In the genomic region with DNA sequence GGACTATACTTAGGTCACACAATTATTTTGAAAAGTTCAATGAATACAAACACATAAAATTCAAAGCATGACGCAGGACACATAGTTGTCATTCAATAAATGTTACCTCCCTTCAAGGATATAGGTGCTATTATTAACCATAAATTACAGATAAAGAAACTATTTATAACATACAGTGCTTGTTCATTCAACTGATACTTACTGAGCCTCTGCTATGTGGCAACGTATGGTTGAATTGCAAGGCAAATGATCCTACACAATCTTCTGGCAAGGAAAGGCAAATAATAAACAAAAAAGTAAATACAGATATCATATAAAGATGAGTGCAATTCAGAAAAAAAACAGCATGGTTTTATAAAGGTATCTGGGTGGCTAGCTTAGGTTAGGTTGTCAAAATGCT, we compare ENCODE assay signal across 8 cellular contexts.
"Had no signal": no experiment of that assay in that cellular context is flagged by ENCODE, and none has a peak within 500 bp of the region (broad histone marks: within the 10 kb centered on the region; RNA-seq: fewer than 3 reads in every experiment).

No MANE protein-coding gene starts in this region.

- H3K27ac ChIP-seq: HL-60, KMS-11 had no signal

- DNase-seq: KBM-7, KG1 had no signal

- H3K36me3 Mint-ChIP-seq: IgD-negative memory B cell had no signal

- FAIRE-seq: HepG2, HTR-8/SVneo, K562 had no signal

- H3K4me2 ChIP-seq: KMS-11 had no signal

- H3K4me3 Mint-ChIP-seq: IgD-negative memory B cell had no signal

- H3K4me1 Mint-ChIP-seq: IgD-negative memory B cell had no signal

- ATAC-seq: HepG2, K562 had no signal

- H3K27me3 Mint-ChIP-seq: IgD-negative memory B cell had no signal

- H3K4me3 ChIP-seq: K562 had no signal

- H3K9ac ChIP-seq: KMS-11 had no signal
